Comparison of ENCODE assay signal across 8 cellular contexts in the genomic region with DNA sequence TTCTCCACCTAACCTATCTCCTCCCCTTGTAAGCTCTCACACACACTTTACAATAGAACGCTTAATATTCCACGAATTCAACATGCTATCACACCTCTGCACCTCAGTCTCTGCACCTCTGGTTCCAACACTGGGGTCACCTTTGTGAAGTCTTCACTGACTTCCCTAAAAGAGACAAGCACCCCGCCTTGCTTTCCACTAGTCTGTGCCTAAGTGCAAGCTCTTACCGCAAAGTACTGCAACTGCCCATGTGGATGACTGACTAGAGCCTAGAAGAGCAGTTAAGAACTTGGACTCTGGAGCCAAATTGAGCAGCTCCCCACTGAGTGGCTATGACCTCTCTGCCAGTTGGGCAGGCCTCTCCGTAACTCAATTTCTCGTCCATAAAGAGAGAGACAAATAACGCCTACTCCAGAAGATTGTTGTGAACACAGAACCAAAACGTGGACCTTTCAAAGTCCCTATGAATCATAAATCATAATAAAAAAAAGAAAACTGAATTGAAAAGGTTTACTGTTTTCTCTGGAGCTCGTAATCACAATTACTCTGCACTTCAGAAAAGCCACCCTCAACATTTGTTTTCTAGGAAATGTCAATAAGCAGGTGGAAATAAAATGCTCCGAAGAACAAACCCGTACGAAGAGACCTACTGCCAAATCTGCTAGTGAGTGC. TPM values are rescaled to one million over a fixed set of nuclear protein-coding genes. Genes with fewer than 3 reads are reported as not detected.
DNase-seq lines count a peak whose midpoint lies in the region; ATAC-seq and TF ChIP-seq lines count a peak whose summit lies in the region.

No MANE protein-coding gene starts in this region.

- DNase-seq in DMS153 (lab: John Stamatoyannopoulos, UW) (peak; percentile 5), DMS153 treated with DMSO at 0.1 percent for 48 hours (lab: John Stamatoyannopoulos, UW; ENCODE audit: unreplicated experiment) (no peak), NCI-H69 (lab: John Stamatoyannopoulos, UW) (peak; percentile 41), brain microvascular endothelial cell (no peak), kidney epithelial cell (ENCODE audit: low read depth) (no peak)
- DNase-seq in activated CD8-positive, alpha-beta memory T cell treated with anti-CD3 and anti-CD28 coated beads, Interleukin-2, amount 50 U/mL, for 4 hours, result no peak

- H3K4me1 Mint-ChIP-seq in stimulated activated memory B cell treated with anti-CD40 and anti-IgM and Interleukin-4, amounts not matched to agents 10 μg/mL and 1 μg/mL and 100 μg/mL, for 72 hours, result peaks cover 76% of the 10 kb centered on the region

- H3K4me3 ChIP-seq in brain microvascular endothelial cell (ENCODE audit: low read depth, low read length), result peak overlapping the region; percentile 96
- peak overlapping the region; percentile 87 for H3K4me3 ChIP-seq in kidney epithelial cell (ENCODE audit: low read depth, low read length)

- H3K27ac Mint-ChIP-seq in stimulated activated memory B cell treated with anti-CD40 and anti-IgM and Interleukin-4, amounts not matched to agents 10 μg/mL and 1 μg/mL and 100 μg/mL, for 72 hours, result peak overlapping the region; percentile 100

- no peak for TF ChIP-seq CTCF in brain microvascular endothelial cell (IDR thresholded peaks at IDR 0.05; ENCODE audit: low read depth, low read length, missing control alignments)
- TF ChIP-seq CTCF in kidney epithelial cell (IDR thresholded peaks at IDR 0.05; ENCODE audit: insufficient read depth, low read length, poor library complexity, severe bottlenecking), result no peak

- H3K9me3 Mint-ChIP-seq in stimulated activated memory B cell treated with anti-CD40 and anti-IgM and Interleukin-4, amounts not matched to agents 10 μg/mL and 1 μg/mL and 100 μg/mL, for 72 hours, result no peaks in the 10 kb centered on the region

- H3K27me3 ChIP-seq in brain microvascular endothelial cell (replicated peaks) (no peaks in the 10 kb centered on the region), kidney epithelial cell (ENCODE audit: control insufficient read depth, insufficient read depth, low read length) (no peaks in the 10 kb centered on the region)

- H3K27me3 Mint-ChIP-seq in stimulated activated memory B cell treated with anti-CD40 and anti-IgM and Interleukin-4, amounts not matched to agents 10 μg/mL and 1 μg/mL and 100 μg/mL, for 72 hours, result no peaks in the 10 kb centered on the region

- peak overlapping the region; percentile 99 for H3K4me3 Mint-ChIP-seq in stimulated activated memory B cell treated with anti-CD40 and anti-IgM and Interleukin-4, amounts not matched to agents 10 μg/mL and 1 μg/mL and 100 μg/mL, for 72 hours

- H3K36me3 Mint-ChIP-seq in stimulated activated memory B cell treated with anti-CD40 and anti-IgM and Interleukin-4, amounts not matched to agents 10 μg/mL and 1 μg/mL and 100 μg/mL, for 72 hours, result peaks cover 13% of the 10 kb centered on the region

- in situ Hi-C loops in brain microvascular endothelial cell (cut with HindIII; ENCODE audit: low pct_ligation_motif_present, low sequenced_read_pairs), result no loop called here

- H3K36me3 ChIP-seq in brain microvascular endothelial cell (replicated peaks), result no peaks in the 10 kb centered on the region
- no peaks in the 10 kb centered on the region for H3K36me3 ChIP-seq in kidney epithelial cell (ENCODE audit: control insufficient read depth, insufficient read depth, low read length)

- peak; percentile 41 for ATAC-seq in stimulated activated memory B cell treated with anti-CD40 and anti-IgM and Interleukin-4, amounts not matched to agents 10 μg/mL and 1 μg/mL and 100 μg/mL, for 72 hours
- no peak for ATAC-seq in GM19023 (IDR thresholded peaks at IDR 0.05; ENCODE audit: unreplicated experiment)

- peak overlapping the region; percentile 94 for H3K27ac ChIP-seq in brain microvascular endothelial cell

RNA-seq across cellular contexts. Expression of gene IFNGR1, which starts 1.2 kb away (rescaled TPM):
- total RNA-seq in kidney epithelial cell, result 52.6 and 55.6 TPM in 2 replicates

RNA-seq across cellular contexts. Expression of gene IL22RA2, which starts 44.5 kb away (rescaled TPM):
- total RNA-seq in kidney epithelial cell, result not detected in 2 replicates

Comparison
In these comparisons a context has a peak if more than half of its experiments do, and no peak if none do; other contexts are left out.
1. DNase-seq: peak in DMS153 (single experiment) and NCI-H69 (single experiment); none in DMS153 treated with DMSO at 0.1 percent for 48 hours (single experiment), brain microvascular endothelial cell (single experiment), kidney epithelial cell (single experiment) and activated CD8-positive, alpha-beta memory T cell treated with anti-CD3 and anti-CD28 coated beads, Interleukin-2, amount 50 U/mL, for 4 hours (single experiment).